ENCODE assay signal across 32 cellular contexts in the genomic region with DNA sequence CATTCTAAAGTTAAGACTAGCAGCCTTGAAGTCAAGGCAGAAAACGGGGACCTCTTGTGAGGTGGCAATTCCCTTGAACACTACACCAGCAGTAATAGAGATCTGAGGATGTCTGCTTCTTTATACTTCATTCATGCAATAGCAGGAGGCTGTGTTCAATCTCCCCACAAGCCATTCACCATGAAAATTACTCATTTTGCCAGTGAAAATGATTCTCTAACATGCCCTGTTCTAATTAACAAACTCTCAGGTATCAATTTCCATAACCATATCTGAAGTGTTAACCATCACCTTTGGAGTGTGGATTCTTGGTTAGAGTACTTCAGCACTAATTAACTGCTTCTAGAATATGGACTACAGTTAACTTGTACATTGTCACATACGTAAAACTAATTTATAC. TPM values are rescaled to one million over a fixed set of nuclear protein-coding genes. Genes with fewer than 3 reads are reported as not detected.
DNase-seq lines count a peak whose midpoint lies in the region; ATAC-seq and TF ChIP-seq lines count a peak whose summit lies in the region.
"Had no signal": no experiment of that assay in that cellular context is flagged by ENCODE, and none has a peak within 500 bp of the region (broad histone marks: within the 10 kb centered on the region; RNA-seq: fewer than 3 reads in every experiment).

No MANE protein-coding gene starts in this region.

- no peak overlapping the region for H3K4me3 Mint-ChIP-seq in activated T-cell treated with anti-CD3 and anti-CD28 coated beads, Interleukin-2, amount 50 U/mL, for 4 hours
- no peak overlapping the region for H3K4me3 Mint-ChIP-seq in CD8-positive, alpha-beta T cell
- H3K4me3 Mint-ChIP-seq in activated T-helper 17 cell treated with anti-CD3 and anti-CD28 coated beads, Interleukin-2, amount 50 U/mL, for 72 hours: peak overlapping the region; percentile 12
- no peak overlapping the region for H3K4me3 Mint-ChIP-seq in stimulated activated effector memory CD8-positive, alpha-beta T cell treated with anti-CD3 and anti-CD28 coated beads, Interleukin-12 subunit alpha, Interleukin-12 subunit beta, amount 100 ng/mL, for 72 hours
- H3K4me3 Mint-ChIP-seq: immature natural killer cell; T-helper 1 cell treated with Interleukin-12 subunit alpha and Interleukin-12 subunit beta and Interleukin-4 antibody, amounts not matched to agents 30 μg/mL and 1 μg/mL, for 36 hours had no signal

- TF ChIP-seq POLR2A in esophagus squamous epithelium (IDR thresholded peaks at IDR 0.05): no peak

- H3K4me1 ChIP-seq in CD8-positive, alpha-beta T cell (ENCODE audit: insufficient read depth, low read length): peaks cover 36% of the 10 kb centered on the region
- H3K4me1 ChIP-seq in esophagus squamous epithelium: peaks cover 0 to 26% (median 0%) of the 10 kb centered on the region in 3 donors
- H3K4me1 ChIP-seq: BE2C, body of pancreas had no signal

- no peak overlapping the region for H3K27ac ChIP-seq in CD8-positive, alpha-beta T cell (ENCODE audit: low read depth, low read length)
- H3K27ac ChIP-seq in esophagus squamous epithelium: no peak overlapping the region
- H3K27ac ChIP-seq: body of pancreas, dorsolateral prefrontal cortex, gastroesophageal sphincter, psoas muscle, RWPE1, sigmoid colon, vagina had no signal

- H3K4me3 ChIP-seq in CD8-positive, alpha-beta T cell (ENCODE audit: low read depth, low read length): no peak overlapping the region
- H3K4me3 ChIP-seq in esophagus squamous epithelium: no peak overlapping the region
- H3K4me3 ChIP-seq: body of pancreas, dorsolateral prefrontal cortex, gastroesophageal sphincter, K562, psoas muscle, sigmoid colon, vagina had no signal

- peak overlapping the region; percentile 64 for H3K27ac Mint-ChIP-seq in CD8-positive, alpha-beta T cell
- H3K27ac Mint-ChIP-seq in activated T-helper 17 cell treated with anti-CD3 and anti-CD28 coated beads, Interleukin-2, amount 50 U/mL, for 72 hours: no peak overlapping the region
- H3K27ac Mint-ChIP-seq in stimulated activated effector memory CD8-positive, alpha-beta T cell treated with anti-CD3 and anti-CD28 coated beads, Interleukin-12 subunit alpha, Interleukin-12 subunit beta, amount 100 ng/mL, for 72 hours: no peak overlapping the region
- H3K27ac Mint-ChIP-seq: T-helper 1 cell treated with Interleukin-12 subunit alpha and Interleukin-12 subunit beta and Interleukin-4 antibody, amounts not matched to agents 30 μg/mL and 1 μg/mL, for 36 hours had no signal

- no peaks in the 10 kb centered on the region for H3K36me3 ChIP-seq in CD8-positive, alpha-beta T cell (ENCODE audit: insufficient read depth, low read length)
- H3K36me3 ChIP-seq in esophagus squamous epithelium: no peaks in the 10 kb centered on the region
- H3K36me3 ChIP-seq: BE2C, gastroesophageal sphincter, sigmoid colon, vagina had no signal

- CTCF ChIA-PET in CD8-positive, alpha-beta T cell (lab: Charles Lee): interaction anchor here (2.7 kb wide), 1 partner anchor 40 kb away, joined by 9 read pairs; no protein-coding TSS in a partner anchor

- peak; percentile 5 to 14 for ATAC-seq in activated T-cell treated with anti-CD3 and anti-CD28 coated beads, Interleukin-2, amount 50 U/mL, for 4 hours
- no peak for ATAC-seq in CD8-positive, alpha-beta T cell
- peak; percentile 23 for ATAC-seq in activated T-helper 17 cell treated with anti-CD3 and anti-CD28 coated beads, Interleukin-2, amount 50 U/mL, for 72 hours (replicated peaks)
- ATAC-seq in stimulated activated effector memory CD8-positive, alpha-beta T cell treated with anti-CD3 and anti-CD28 coated beads, Interleukin-12 subunit alpha, Interleukin-12 subunit beta, amount 100 ng/mL, for 72 hours: peak; percentile 3
- ATAC-seq in GM21529 (IDR thresholded peaks at IDR 0.05; ENCODE audit: unreplicated experiment): no peak
- ATAC-seq: body of pancreas, gastroesophageal sphincter, K562, left lobe of liver, psoas muscle had no signal

- POLR2A ChIA-PET in CD8-positive, alpha-beta T cell (lab: Charles Lee): interaction anchor here (1.0 kb wide), 1 partner anchor 34 kb away, joined by 6 read pairs; a partner anchor contains a TSS

- TF ChIP-seq CTCF in CD8-positive, alpha-beta T cell (IDR thresholded peaks at IDR 0.05): no peak
- TF ChIP-seq CTCF in esophagus squamous epithelium (IDR thresholded peaks at IDR 0.05): no peak

- no peaks in the 10 kb centered on the region for H3K9me3 Mint-ChIP-seq in activated T-cell treated with anti-CD3 and anti-CD28 coated beads, Interleukin-2, amount 50 U/mL, for 4 hours
- no peaks in the 10 kb centered on the region for H3K9me3 Mint-ChIP-seq in CD8-positive, alpha-beta T cell
- no peaks in the 10 kb centered on the region for H3K9me3 Mint-ChIP-seq in activated T-helper 17 cell treated with anti-CD3 and anti-CD28 coated beads, Interleukin-2, amount 50 U/mL, for 72 hours
- no peaks in the 10 kb centered on the region for H3K9me3 Mint-ChIP-seq in stimulated activated effector memory CD8-positive, alpha-beta T cell treated with anti-CD3 and anti-CD28 coated beads, Interleukin-12 subunit alpha, Interleukin-12 subunit beta, amount 100 ng/mL, for 72 hours
- H3K9me3 Mint-ChIP-seq: immature natural killer cell; T-helper 1 cell treated with Interleukin-12 subunit alpha and Interleukin-12 subunit beta and Interleukin-4 antibody, amounts not matched to agents 30 μg/mL and 1 μg/mL, for 36 hours had no signal

- intact Hi-C loops in CD8-positive, alpha-beta T cell (cut with DNase I, micrococcal nuclease): loop anchor here (5.0 to 10.0 kb wide), 2 partner anchors 85 to 942 kb away; a partner anchor contains a TSS
- intact Hi-C loops in esophagus squamous epithelium (cut with DNase I): no loop called here

- no peaks in the 10 kb centered on the region for H3K27me3 ChIP-seq in CD8-positive, alpha-beta T cell (ENCODE audit: insufficient read depth, low read length)
- no peaks in the 10 kb centered on the region for H3K27me3 ChIP-seq in esophagus squamous epithelium
- H3K27me3 ChIP-seq: body of pancreas, dorsolateral prefrontal cortex, gastroesophageal sphincter, sigmoid colon, vagina had no signal

- peaks cover 59% of the 10 kb centered on the region for H3K4me1 Mint-ChIP-seq in activated T-cell treated with anti-CD3 and anti-CD28 coated beads, Interleukin-2, amount 50 U/mL, for 4 hours (ENCODE audit: low read depth)
- peaks cover 53% of the 10 kb centered on the region for H3K4me1 Mint-ChIP-seq in CD8-positive, alpha-beta T cell (ENCODE audit: low read depth)
- H3K4me1 Mint-ChIP-seq in activated T-helper 17 cell treated with anti-CD3 and anti-CD28 coated beads, Interleukin-2, amount 50 U/mL, for 72 hours: peaks cover 28% of the 10 kb centered on the region
- H3K4me1 Mint-ChIP-seq in stimulated activated effector memory CD8-positive, alpha-beta T cell treated with anti-CD3 and anti-CD28 coated beads, Interleukin-12 subunit alpha, Interleukin-12 subunit beta, amount 100 ng/mL, for 72 hours: peaks cover 42% of the 10 kb centered on the region

- no peak for DNase-seq in activated T-cell treated with anti-CD3 and anti-CD28 coated beads, Interleukin-2, amount 50 U/mL, for 4 hours
- no peak for DNase-seq in activated T-cell treated with anti-CD3 and anti-CD28 coated beads, Interleukin-2, amount 50 U/mL, for 48 hours
- no peak for DNase-seq in CD8-positive, alpha-beta T cell
- no peak for DNase-seq in stimulated activated effector memory CD8-positive, alpha-beta T cell treated with anti-CD3 and anti-CD28 coated beads, Interleukin-12 subunit alpha, Interleukin-12 subunit beta, amount 100 ng/mL, for 72 hours (ENCODE audit: low spot score in 2 of 2)
- DNase-seq in NCI-H2107 treated with DMSO at 0.1 percent for 48 hours (lab: John Stamatoyannopoulos, UW; ENCODE audit: unreplicated experiment) (no peak), esophagus squamous epithelium (lab: John Stamatoyannopoulos, UW) (no peak)
- DNase-seq: activated CD4-positive, alpha-beta T cell treated with anti-CD3 and anti-CD28 coated beads for 1 hour; BE2C; body of pancreas; cerebellar nuclear complex; DMS79; dorsolateral prefrontal cortex; GDM1; hippocampal formation; immature natural killer cell; mesendoderm; NCI-H1105 treated with DMSO at 0.1 percent for 48 hours; NCI-H2029 treated with DMSO at 0.1 percent for 48 hours; NCI-H226; NCI-H748 treated with DMSO at 0.1 percent for 48 hours; nucleus accumbens; psoas muscle; sigmoid colon; stimulated activated naive CD4-positive, alpha-beta T cell treated with Interleukin-2 at 50 U/mL for 16 hours had no signal

- WGBS in esophagus squamous epithelium, 2 donors: 66 to 70% methylated on average over 2 of the region's 2 CpGs

- no peaks in the 10 kb centered on the region for H3K36me3 Mint-ChIP-seq in activated T-cell treated with anti-CD3 and anti-CD28 coated beads, Interleukin-2, amount 50 U/mL, for 4 hours (ENCODE audit: insufficient read depth)
- peaks cover 8% of the 10 kb centered on the region for H3K36me3 Mint-ChIP-seq in CD8-positive, alpha-beta T cell
- peaks cover 25% of the 10 kb centered on the region for H3K36me3 Mint-ChIP-seq in activated T-helper 17 cell treated with anti-CD3 and anti-CD28 coated beads, Interleukin-2, amount 50 U/mL, for 72 hours (ENCODE audit: low read depth)
- H3K36me3 Mint-ChIP-seq in stimulated activated effector memory CD8-positive, alpha-beta T cell treated with anti-CD3 and anti-CD28 coated beads, Interleukin-12 subunit alpha, Interleukin-12 subunit beta, amount 100 ng/mL, for 72 hours: peaks cover 24% of the 10 kb centered on the region
- H3K36me3 Mint-ChIP-seq: immature natural killer cell had no signal

- no peaks in the 10 kb centered on the region for H3K9me3 ChIP-seq in CD8-positive, alpha-beta T cell (ENCODE audit: low read length)
- no peaks in the 10 kb centered on the region for H3K9me3 ChIP-seq in esophagus squamous epithelium
- H3K9me3 ChIP-seq: BE2C, body of pancreas, gastroesophageal sphincter, psoas muscle, sigmoid colon, vagina had no signal

- H3K27me3 Mint-ChIP-seq in activated T-cell treated with anti-CD3 and anti-CD28 coated beads, Interleukin-2, amount 50 U/mL, for 4 hours (ENCODE audit: low read depth): no peaks in the 10 kb centered on the region
- no peaks in the 10 kb centered on the region for H3K27me3 Mint-ChIP-seq in CD8-positive, alpha-beta T cell (ENCODE audit: low read depth)
- no peaks in the 10 kb centered on the region for H3K27me3 Mint-ChIP-seq in activated T-helper 17 cell treated with anti-CD3 and anti-CD28 coated beads, Interleukin-2, amount 50 U/mL, for 72 hours

RNA-seq across cellular contexts. Expression of a gene that starts 3.4 kb away (rescaled TPM):
- total RNA-seq in activated T-cell treated with anti-CD3 and anti-CD28 coated beads, Interleukin-2, amount 50 U/mL, for 4 hours: 1 to 10 TPM; 5.7 to 7.9 (median 6.1) TPM
- 10 to 100 TPM; 20.8 to 23.1 TPM for total RNA-seq in CD8-positive, alpha-beta T cell
- 10 to 100 TPM; 45.9 to 50.2 TPM for total RNA-seq in activated T-helper 17 cell treated with anti-CD3 and anti-CD28 coated beads, Interleukin-2, amount 50 U/mL, for 72 hours
- 1 to 10 TPM; 3.0 to 8.0 (median 5.0) TPM for total RNA-seq in esophagus squamous epithelium

RNA-seq across cellular contexts. Expression of a gene that starts 34.3 kb away (rescaled TPM):
- total RNA-seq in activated T-cell treated with anti-CD3 and anti-CD28 coated beads, Interleukin-2, amount 50 U/mL, for 4 hours: 100 to 1,000 TPM; 149 to 157 (median 152) TPM
- total RNA-seq in CD8-positive, alpha-beta T cell: 100 to 1,000 TPM; 158 to 161 TPM
- 100 to 1,000 TPM; 113 to 151 TPM for total RNA-seq in activated T-helper 17 cell treated with anti-CD3 and anti-CD28 coated beads, Interleukin-2, amount 50 U/mL, for 72 hours
- 10 to 100 TPM; 24.7 to 42.3 (median 41.2) TPM for total RNA-seq in esophagus squamous epithelium

Comparison
In these comparisons a context has a peak if more than half of its experiments do, and no peak if none do; other contexts are left out.
1. ATAC-seq: peak in activated T-cell treated with anti-CD3 and anti-CD28 coated beads, Interleukin-2, amount 50 U/mL, for 4 hours (2 of 2), activated T-helper 17 cell treated with anti-CD3 and anti-CD28 coated beads, Interleukin-2, amount 50 U/mL, for 72 hours (single experiment) and stimulated activated effector memory CD8-positive, alpha-beta T cell treated with anti-CD3 and anti-CD28 coated beads, Interleukin-12 subunit alpha, Interleukin-12 subunit beta, amount 100 ng/mL, for 72 hours (single experiment); none in CD8-positive, alpha-beta T cell (single experiment) and GM21529 (single experiment).